In genomic region chr22:46066691-46067090, GRCh38 we compare ENCODE assay signal across 8 cellular contexts.
A peak's percentile ranks its signal among the peaks of the same experiment; 100 is the strongest.
DNase-seq lines count a peak whose midpoint lies in the region; TF ChIP-seq lines count a peak whose summit lies in the region.

No MANE protein-coding gene starts in this region.

- CTCF ChIA-PET in MCF 10A (lab: Yijun Ruan, JAX) (interaction anchor here (1.0 to 1.5 kb wide), 3 partner anchors 11 to 31 kb away, joined by 3 read pairs; no protein-coding TSS in a partner anchor), GM10248 (lab: Yijun Ruan, JAX) (no interaction called here)

- H3K36me3 ChIP-seq in mucosa of rectum (ENCODE audit: control insufficient read depth in 2 of 2, insufficient read depth in 2 of 2, low read length in 2 of 2), result no peaks in the 10 kb centered on the region

- TF ChIP-seq CTCF in AG10803 (conservative IDR thresholded peaks at IDR 0.05; ENCODE audit: low read length) (no peak), MCF 10A (IDR thresholded peaks at IDR 0.05; ENCODE audit: unreplicated experiment) (no peak), GM10248 (IDR thresholded peaks at IDR 0.05; ENCODE audit: control extremely low read depth, extremely low read depth, low read depth, missing control alignments) (no peak)

- H3K9me3 Mint-ChIP-seq in MCF 10A (ENCODE audit: unreplicated experiment), result no peaks in the 10 kb centered on the region

- peaks cover 40% of the 10 kb centered on the region for H3K36me3 Mint-ChIP-seq in MCF 10A (ENCODE audit: insufficient read depth, unreplicated experiment)

- no peaks in the 10 kb centered on the region for H3K27me3 Mint-ChIP-seq in MCF 10A (ENCODE audit: insufficient read depth, unreplicated experiment)

- intact Hi-C loops in MCF 10A (cut with micrococcal nuclease), result loop anchor here (2.0 kb wide), 1 partner anchor 14 kb away; no protein-coding TSS in a partner anchor

- no TSS peak for BruUV-seq in MCF 10A (replicated peaks; lab: Mats Ljungman, UMichigan)

- peak overlapping the region; percentile 100 for H3K27ac Mint-ChIP-seq in MCF 10A (ENCODE audit: low read depth, unreplicated experiment)

- H3K27me3 ChIP-seq in mucosa of rectum (ENCODE audit: control insufficient read depth in 2 of 2, insufficient read depth in 2 of 2, low read length in 2 of 2), result no peaks in the 10 kb centered on the region

- peaks cover 51% of the 10 kb centered on the region for H3K4me1 Mint-ChIP-seq in MCF 10A (ENCODE audit: insufficient read depth, unreplicated experiment)

- peak overlapping the region; percentile 35 to 98 for H3K9ac ChIP-seq in mucosa of rectum (ENCODE audit: low read depth in 1 of 2, low read length in 2 of 2)

- no peaks in the 10 kb centered on the region for H3K9me3 ChIP-seq in mucosa of rectum (ENCODE audit: control insufficient read depth in 2 of 2, low read length in 2 of 2)

- peaks cover 44 to 50% of the 10 kb centered on the region in 2 donors for H3K4me1 ChIP-seq in mucosa of rectum (ENCODE audit: control insufficient read depth in 2 of 2, insufficient read depth in 2 of 2, low read length in 2 of 2)

- TF ChIP-seq EP300 in Ishikawa (IDR thresholded peaks at IDR 0.05; ENCODE audit: borderline replicate concordance), result no peak

- peak overlapping the region; percentile 100 for H3K27ac ChIP-seq in mucosa of rectum (ENCODE audit: low read depth in 2 of 2, low read length in 2 of 2)

- no peak for TF ChIP-seq RAD21 in Ishikawa (IDR thresholded peaks at IDR 0.05; ENCODE audit: low read depth)

- peak; percentile 59 for DNase-seq in AG10803 (ENCODE audit: low read depth)
- peak; percentile 78 for DNase-seq in MCF 10A (ENCODE audit: unreplicated experiment)
- no peak for DNase-seq in pons (ENCODE audit: low spot score)
- no peak for DNase-seq in SIG-M5 treated with dmso at 0.1 percent for 504 hours (lab: John Stamatoyannopoulos, UW; ENCODE audit: unreplicated experiment)
- DNase-seq in Ammon's horn (ENCODE audit: low spot score), result no peak
- DNase-seq in GM10248 (ENCODE audit: extremely low spot score), result no peak

- H3K4me3 Mint-ChIP-seq in MCF 10A (ENCODE audit: unreplicated experiment), result peak overlapping the region; percentile 74

- POLR2A ChIA-PET in MCF 10A (lab: Yijun Ruan, JAX), result interaction anchor here (2.0 to 25.5 kb wide), 6 partner anchors 11 to 54 kb away, joined by 12 to 1278 read pairs (median 494); no protein-coding TSS in a partner anchor
- POLR2A ChIA-PET in GM10248 (lab: Yijun Ruan, JAX), result no interaction called here

- H3K4me3 ChIP-seq in AG10803 (ENCODE audit: low read length), result peak overlapping the region; percentile 74
- H3K4me3 ChIP-seq in mucosa of rectum (ENCODE audit: low read length in 2 of 2), result peak overlapping the region; percentile 48 to 71

TF ChIP-seq in Ishikawa, 13 proteins besides CTCF, POLR2A, EP300 and RAD21:
- TF ChIP-seq YY1 (IDR thresholded peaks at IDR 0.05; ENCODE audit: low read depth), result no peak
- TF ChIP-seq FOXM1 (IDR thresholded peaks at IDR 0.05; ENCODE audit: borderline replicate concordance, low read depth), result no peak
- no peak for TF ChIP-seq USF1 (IDR thresholded peaks at IDR 0.05)
- TF ChIP-seq REST (IDR thresholded peaks at IDR 0.05; ENCODE audit: low read depth), result no peak
- TF ChIP-seq TEAD4 (IDR thresholded peaks at IDR 0.05), result no peak
- 0 out of 2 replicates have a peak, but pooled peaks have one; percentile 47 for TF ChIP-seq MAX (IDR thresholded peaks at IDR 0.05)
- no peak for TF ChIP-seq TCF12 (IDR thresholded peaks at IDR 0.05; ENCODE audit: low read depth)

Comparison
In these comparisons a context has a peak if more than half of its experiments do, and no peak if none do; other contexts are left out.
1. DNase-seq: peak in AG10803 (single experiment) and MCF 10A (single experiment); none in pons (single experiment), SIG-M5 treated with dmso at 0.1 percent for 504 hours (single experiment), Ammon's horn (single experiment) and GM10248 (single experiment).